In genomic region chr15:41659855-41660234, GRCh38 we compare ENCODE assay signal across 8 cellular contexts. TPM values are rescaled to one million over a fixed set of nuclear protein-coding genes. Genes with fewer than 3 reads are reported as not detected.
DNase-seq lines count a peak whose midpoint lies in the region; ATAC-seq and TF ChIP-seq lines count a peak whose summit lies in the region.

No MANE protein-coding gene starts in this region.

- no peak overlapping the region for H2BK15ac ChIP-seq in mesendoderm (replicated peaks; ENCODE audit: low read depth)

- no TSS peak for BruUV-seq in A673 (replicated peaks; lab: Mats Ljungman, UMichigan)

- ATAC-seq in HG02973 (IDR thresholded peaks at IDR 0.05; ENCODE audit: unreplicated experiment), result peak; percentile 2
- no peak for ATAC-seq in HG02885 (IDR thresholded peaks at IDR 0.05; ENCODE audit: poor library complexity, unreplicated experiment)

- peaks cover 8% of the 10 kb centered on the region for H3K79me1 ChIP-seq in mesendoderm (ENCODE audit: low read length)

- H3K4me1 ChIP-seq in A673 (ENCODE audit: insufficient read depth, low read length, poor library complexity, severe bottlenecking) (peaks cover 11% of the 10 kb centered on the region), mesendoderm (ENCODE audit: control insufficient read depth, low read depth, low read length) (peaks cover 2% of the 10 kb centered on the region), urinary bladder (ENCODE audit: insufficient read depth) (peaks cover 3% of the 10 kb centered on the region)

- H3K23ac ChIP-seq in mesendoderm (ENCODE audit: low read length), result no peak overlapping the region

- TF ChIP-seq CTCF in A673 (conservative IDR thresholded peaks at IDR 0.05; ENCODE audit: low read depth, low read length), result no peak

- H3K9ac ChIP-seq in mesendoderm (ENCODE audit: low read length), result peak overlapping the region; percentile 77

- intact Hi-C loops in A673 (cut with micrococcal nuclease; ENCODE audit: unreplicated experiment), result no loop called here

- H2BK5ac ChIP-seq in mesendoderm (ENCODE audit: low read length), result no peak overlapping the region

- no peak overlapping the region for H2AK5ac ChIP-seq in mesendoderm (ENCODE audit: low read length)

- H3K4me3 ChIP-seq in A673 (ENCODE audit: low read depth, low read length, poor library complexity, severe bottlenecking) (peak overlapping the region; percentile 45), mesendoderm (ENCODE audit: low read length) (peak overlapping the region; percentile 49), urinary bladder (ENCODE audit: low read depth, low read length) (peak overlapping the region; percentile 43)

- peak overlapping the region; percentile 56 for H3K27ac ChIP-seq in A673 (ENCODE audit: low read depth, low read length, poor library complexity, severe bottlenecking)
- peak overlapping the region; percentile 40 for H3K27ac ChIP-seq in caudate nucleus (ENCODE audit: low read depth, low read length)
- H3K27ac ChIP-seq in mesendoderm (ENCODE audit: low read depth, low read length), result no peak overlapping the region
- no peak overlapping the region for H3K27ac ChIP-seq in urinary bladder (ENCODE audit: low read depth)

- peak overlapping the region; percentile 90 for H3K56ac ChIP-seq in mesendoderm (ENCODE audit: low read length)

- CTCF ChIA-PET in A673 (lab: Charles Lee), result no interaction called here

- H3K27me3 ChIP-seq in A673 (replicated peaks; ENCODE audit: insufficient read depth, low read depth, low read length, poor library complexity), result no peaks in the 10 kb centered on the region
- peaks cover 4% of the 10 kb centered on the region for H3K27me3 ChIP-seq in mesendoderm (ENCODE audit: insufficient read depth, low read length, poor library complexity)

- peak overlapping the region; percentile 8 for H3K4me2 ChIP-seq in mesendoderm (ENCODE audit: low read length)

- POLR2A ChIA-PET in A673 (lab: Charles Lee; ENCODE audit: low non-redundant PET), result no interaction called here

- DNase-seq in A673 (ENCODE audit: low spot score) (no peak), caudate nucleus (lab: John Stamatoyannopoulos, UW) (peak in 1 of 61 donors; percentile 40), mesendoderm (no peak), cortex of kidney (lab: John Stamatoyannopoulos, UW) (no peak)
- DNase-seq in activated CD4-positive, CD25-positive, alpha-beta regulatory T cell (lab: John Stamatoyannopoulos, UW), result no peak

- WGBS in mesendoderm (ENCODE audit: extremely low coverage, insufficient coverage, low lambda C conversion rate), result no CpG with 5 or more reads among the region's 21 CpGs
- WGBS in urinary bladder, result 4% methylated on average over 21 of the region's 21 CpGs

- peak overlapping the region; percentile 69 for H3K18ac ChIP-seq in mesendoderm (ENCODE audit: low read length)

- H4K8ac ChIP-seq in mesendoderm (ENCODE audit: low read depth, low read length), result no peak overlapping the region

- H3K4ac ChIP-seq in mesendoderm (ENCODE audit: low read depth, low read length), result no peak overlapping the region

- H3K36me3 ChIP-seq in A673 (ENCODE audit: insufficient read depth, low read length, poor library complexity, severe bottlenecking) (no peaks in the 10 kb centered on the region), mesendoderm (ENCODE audit: control insufficient read depth, insufficient read depth, low read length) (no peaks in the 10 kb centered on the region), urinary bladder (ENCODE audit: insufficient read depth) (no peaks in the 10 kb centered on the region)

- peaks cover 10% of the 10 kb centered on the region for H3K79me2 ChIP-seq in mesendoderm (ENCODE audit: control insufficient read depth, insufficient read depth, low read length)

- no peaks in the 10 kb centered on the region for H3K9me3 ChIP-seq in A673 (ENCODE audit: low read depth, low read length, poor library complexity, severe bottlenecking)

- no peak overlapping the region for H4K5ac ChIP-seq in mesendoderm (ENCODE audit: low read length)

- H2BK120ac ChIP-seq in mesendoderm (ENCODE audit: low read depth, low read length), result no peak overlapping the region

RNA-seq across cellular contexts. Expression of gene MGA, which starts 0.4 kb away (rescaled TPM):
- total RNA-seq in A673 (2021) (42.1 and 49.3 TPM in 2 replicates), urinary bladder (115 TPM)
- 10.1 TPM for polyA plus RNA-seq in mesendoderm (2013, experiment 1 of 2)
- polyA plus RNA-seq in mesendoderm (2013, experiment 2 of 2), result 10.2 TPM
- 7.7 TPM for polyA plus RNA-seq in urinary bladder

Comparison
In these comparisons a context has a peak if more than half of its experiments do, and no peak if none do; other contexts are left out.
1. H3K27ac ChIP-seq: peak in A673 (single experiment) and caudate nucleus (single experiment); none in mesendoderm (single experiment) and urinary bladder (single experiment).
2. Peak in every context shown above with its lines, with median percentiles within 50 percentile points of each other: H3K4me3 ChIP-seq.